Comparison of ENCODE assay signal across 8 cellular contexts in genomic region chr2:219245148-219245898, GRCh38. TPM values are rescaled to one million over a fixed set of nuclear protein-coding genes. Genes with fewer than 3 reads are reported as not detected.
DNase-seq lines count a peak whose midpoint lies in the region; ATAC-seq and TF ChIP-seq lines count a peak whose summit lies in the region.

Gene GLB1L, minus strand, starts transcription at chr2:219245444. Its CDS starts 1,871 bp downstream, at chr2:219243573.
Gene STK16, plus strand, starts transcription at chr2:219245479. Its CDS starts 521 bp downstream, at chr2:219246000.

- H3K9me3 ChIP-seq in HUES64 (ENCODE audit: insufficient read depth, low read depth, low read length) = no peaks in the 10 kb centered on the region
- H3K9me3 ChIP-seq in PC-9 (ENCODE audit: insufficient read depth, low read depth) = no peaks in the 10 kb centered on the region
- no peaks in the 10 kb centered on the region for H3K9me3 ChIP-seq in naive thymus-derived CD4-positive, alpha-beta T cell (ENCODE audit: control insufficient read depth in 2 of 3, low read length in 3 of 3)

- no peak for TF ChIP-seq CTCF in PC-9 (conservative IDR thresholded peaks at IDR 0.05)

- no peaks in the 10 kb centered on the region for H3K9me2 ChIP-seq in PC-9 (ENCODE audit: insufficient read depth)

- peak within 1 kb of the TSS; percentile 73 for H3K27ac ChIP-seq in HUES64 (ENCODE audit: low read depth, low read length)
- H3K27ac ChIP-seq in PC-9 = peak within 1 kb of the TSS; percentile 41; the same call in 1 of the 2 replicates
- peak within 1 kb of the TSS; percentile 89 for H3K27ac ChIP-seq in naive thymus-derived CD4-positive, alpha-beta T cell (ENCODE audit: low read depth, low read length)

- WGBS in HUES64 = under 1% methylated on average over 46 of the region's 46 CpGs

- H3K36me3 ChIP-seq in HUES64 (ENCODE audit: insufficient read depth, low read length) (peaks cover 17% of the 10 kb centered on the region; the same call in 1 of the 2 replicates), PC-9 (ENCODE audit: low read depth) (0 out of 2 replicates have a peak, but pooled peaks cover 3% of the 10 kb centered on the region)
- H3K36me3 ChIP-seq in naive thymus-derived CD4-positive, alpha-beta T cell (ENCODE audit: control insufficient read depth in 2 of 3, insufficient read depth in 3 of 3, low read length in 3 of 3) = peaks cover 6 to 16% (median 10%) of the 10 kb centered on the region in 3 experiments

- peaks cover 21% of the 10 kb centered on the region for H3K36me3 Mint-ChIP-seq in activated T-helper 1 cell treated with anti-CD3 and anti-CD28 coated beads, Interleukin-12 subunit alpha, Interleukin-12 subunit beta, Interleukin-2, Interleukin-4 antibody, amounts not matched to agents 30 ng/mL and 10 ng/mL and 1 ng/mL, durations not matched to agents 14 hours and 24 hours and 36 hours (ENCODE audit: low read depth)
- peaks cover 0 to 33% (median 23%) of the 10 kb centered on the region in 5 donors for H3K36me3 Mint-ChIP-seq in naive thymus-derived CD4-positive, alpha-beta T cell
- H3K36me3 Mint-ChIP-seq in stimulated activated effector memory CD8-positive, alpha-beta T cell treated with anti-CD3 and anti-CD28 coated beads, Interleukin-12 subunit alpha, Interleukin-12 subunit beta, amount 100 ng/mL, for 72 hours = peaks cover 51% of the 10 kb centered on the region

- no peaks in the 10 kb centered on the region for H3K27me3 Mint-ChIP-seq in activated T-helper 1 cell treated with anti-CD3 and anti-CD28 coated beads, Interleukin-12 subunit alpha, Interleukin-12 subunit beta, Interleukin-2, Interleukin-4 antibody, amounts not matched to agents 30 ng/mL and 10 ng/mL and 1 ng/mL, durations not matched to agents 14 hours and 24 hours and 36 hours (ENCODE audit: insufficient read depth)
- H3K27me3 Mint-ChIP-seq in naive thymus-derived CD4-positive, alpha-beta T cell = peaks cover 0 to 2% (median 0%) of the 10 kb centered on the region in 5 donors

- peak within 1 kb of the TSS; percentile 87 for H3K4me2 ChIP-seq in PC-9

- H4K20me1 ChIP-seq in PC-9 (ENCODE audit: insufficient read depth) = no peaks in the 10 kb centered on the region

- BruUV-seq in PC-9 (replicated peaks; lab: Mats Ljungman, UMichigan) = no TSS peak

- POLR2A ChIA-PET in PC-9 (lab: Charles Lee; ENCODE audit: unreplicated experiment) = interaction anchor here (0.5 to 0.8 kb wide), 6 partner anchors 39 to 352 kb away, joined by 4 to 8 read pairs (median 4); no protein-coding TSS in a partner anchor
- POLR2A ChIA-PET in naive thymus-derived CD4-positive, alpha-beta T cell (lab: Charles Lee) = interaction anchor here (0.6 to 21.0 kb wide), 17 partner anchors 4 to 146 kb away, joined by 3 to 575 read pairs (median 8); partner anchors contain the start of genes ABCB6, ANKZF1, ATG9A and CNPPD1

- ATAC-seq in GM21526 (IDR thresholded peaks at IDR 0.05; ENCODE audit: low FRiP score, unreplicated experiment) = peak; percentile 76
- ATAC-seq in naive thymus-derived CD4-positive, alpha-beta T cell = peak; percentile 80
- ATAC-seq in stimulated activated effector memory CD8-positive, alpha-beta T cell treated with anti-CD3 and anti-CD28 coated beads, Interleukin-12 subunit alpha, Interleukin-12 subunit beta, amount 100 ng/mL, for 72 hours = peak; percentile 80

- H3K4me1 Mint-ChIP-seq in activated T-helper 1 cell treated with anti-CD3 and anti-CD28 coated beads, Interleukin-12 subunit alpha, Interleukin-12 subunit beta, Interleukin-2, Interleukin-4 antibody, amounts not matched to agents 30 ng/mL and 10 ng/mL and 1 ng/mL, durations not matched to agents 14 hours and 24 hours and 36 hours (ENCODE audit: low read depth) = peaks cover 57% of the 10 kb centered on the region
- H3K4me1 Mint-ChIP-seq in naive thymus-derived CD4-positive, alpha-beta T cell = peaks cover 26 to 73% (median 59%) of the 10 kb centered on the region in 7 donors
- H3K4me1 Mint-ChIP-seq in stimulated activated effector memory CD8-positive, alpha-beta T cell treated with anti-CD3 and anti-CD28 coated beads, Interleukin-12 subunit alpha, Interleukin-12 subunit beta, amount 100 ng/mL, for 72 hours = peaks cover 51% of the 10 kb centered on the region

- H3K4me1 ChIP-seq in HUES64 (ENCODE audit: insufficient read depth, low read length) (peaks cover 5% of the 10 kb centered on the region; the same call in 1 of the 2 replicates), PC-9 (replicated peaks; ENCODE audit: insufficient read depth) (peaks cover 45% of the 10 kb centered on the region)
- H3K4me1 ChIP-seq in naive thymus-derived CD4-positive, alpha-beta T cell (ENCODE audit: control insufficient read depth in 2 of 2, insufficient read depth in 2 of 2, low read length in 2 of 2) = peaks cover 52 to 53% of the 10 kb centered on the region in 2 donors

- peak within 1 kb of the TSS; percentile 81 for H3K9ac ChIP-seq in HUES64 (ENCODE audit: low read depth, low read length)

- H3K9me3 Mint-ChIP-seq in activated T-helper 1 cell treated with anti-CD3 and anti-CD28 coated beads, Interleukin-12 subunit alpha, Interleukin-12 subunit beta, Interleukin-2, Interleukin-4 antibody, amounts not matched to agents 30 ng/mL and 10 ng/mL and 1 ng/mL, durations not matched to agents 14 hours and 24 hours and 36 hours = no peaks in the 10 kb centered on the region
- peaks cover 0 to 9% (median 0%) of the 10 kb centered on the region in 11 donors for H3K9me3 Mint-ChIP-seq in naive thymus-derived CD4-positive, alpha-beta T cell
- H3K9me3 Mint-ChIP-seq in stimulated activated effector memory CD8-positive, alpha-beta T cell treated with anti-CD3 and anti-CD28 coated beads, Interleukin-12 subunit alpha, Interleukin-12 subunit beta, amount 100 ng/mL, for 72 hours = no peaks in the 10 kb centered on the region

- intact Hi-C loops in PC-9 (cut with micrococcal nuclease; ENCODE audit: unreplicated experiment) = no loop called here
- intact Hi-C loops in activated T-helper 1 cell treated with anti-CD3 and anti-CD28 coated beads, Interleukin-12 subunit alpha, Interleukin-12 subunit beta, Interleukin-2, Interleukin-4 antibody, amounts not matched to agents 30 ng/mL and 10 ng/mL and 1 ng/mL, durations not matched to agents 14 hours and 24 hours and 36 hours (cut with micrococcal nuclease) = loop anchor here (1.0 to 10.0 kb wide), 9 partner anchors 8 to 531 kb away; partner anchors contain the start of genes ANKZF1, ATG9A, DNAJB2 and NHEJ1
- intact Hi-C loops in naive thymus-derived CD4-positive, alpha-beta T cell (cut with micrococcal nuclease) = loop anchor here (1.0 to 5.0 kb wide), 12 partner anchors 8 to 1028 kb away; partner anchors contain the start of genes ANKZF1 (in 2 of the 2), ATG9A (in 2 of the 2), STK11IP (in 2 of the 2) and TUBA4A (in 2 of the 2)

- peaks cover 30% of the 10 kb centered on the region for H3F3A ChIP-seq in PC-9 (ENCODE audit: insufficient read depth, low read depth)

- DNase-seq in DMS53 (lab: John Stamatoyannopoulos, UW) (peak; percentile 94), PC-9 (peak; percentile 70 to 89), fibroblast of gingiva (ENCODE audit: low read depth) (peak; percentile 95)
- DNase-seq in activated T-helper 1 cell treated with anti-CD3 and anti-CD28 coated beads, Interleukin-12 subunit alpha, Interleukin-12 subunit beta, Interleukin-2, Interleukin-4 antibody, amounts not matched to agents 30 ng/mL and 10 ng/mL and 1 ng/mL, durations not matched to agents 14 hours and 24 hours and 36 hours (ENCODE audit: low spot score) = peak; percentile 89
- peak; percentile 76 to 95 (median 85) for DNase-seq in naive thymus-derived CD4-positive, alpha-beta T cell
- DNase-seq in stimulated activated effector memory CD8-positive, alpha-beta T cell treated with anti-CD3 and anti-CD28 coated beads, Interleukin-12 subunit alpha, Interleukin-12 subunit beta, amount 100 ng/mL, for 72 hours (ENCODE audit: low spot score in 2 of 2) = peak; percentile 93 to 98

- CTCF ChIA-PET in PC-9 (lab: Charles Lee) = interaction anchor here (0.7 kb wide), 1 partner anchor 391 kb away, joined by 3 read pairs; no protein-coding TSS in a partner anchor
- CTCF ChIA-PET in naive thymus-derived CD4-positive, alpha-beta T cell (lab: Charles Lee) = interaction anchor here (0.9 to 2.4 kb wide), 8 partner anchors 8 to 50 kb away, joined by 3 to 15 read pairs (median 4); partner anchors contain the start of genes ANKZF1, ATG9A, TUBA4A and TUBA4B

- H3K4me3 ChIP-seq in HUES64 (ENCODE audit: low read length) (peak within 1 kb of the TSS; percentile 74), PC-9 (peak within 1 kb of the TSS; percentile 85)
- H3K4me3 ChIP-seq in naive thymus-derived CD4-positive, alpha-beta T cell (ENCODE audit: low read length) = peak within 1 kb of the TSS; percentile 92

- peak within 1 kb of the TSS; percentile 99 for H3K27ac Mint-ChIP-seq in activated T-helper 1 cell treated with anti-CD3 and anti-CD28 coated beads, Interleukin-12 subunit alpha, Interleukin-12 subunit beta, Interleukin-2, Interleukin-4 antibody, amounts not matched to agents 30 ng/mL and 10 ng/mL and 1 ng/mL, durations not matched to agents 14 hours and 24 hours and 36 hours
- H3K27ac Mint-ChIP-seq in naive thymus-derived CD4-positive, alpha-beta T cell = peak within 1 kb of the TSS; percentile 88 to 99 (median 97)
- H3K27ac Mint-ChIP-seq in stimulated activated effector memory CD8-positive, alpha-beta T cell treated with anti-CD3 and anti-CD28 coated beads, Interleukin-12 subunit alpha, Interleukin-12 subunit beta, amount 100 ng/mL, for 72 hours = peak within 1 kb of the TSS; percentile 93

- no peaks in the 10 kb centered on the region for H3K27me3 ChIP-seq in HUES64 (ENCODE audit: insufficient read depth, low read length)
- no peaks in the 10 kb centered on the region for H3K27me3 ChIP-seq in PC-9 (ENCODE audit: insufficient read depth, low read depth)
- no peaks in the 10 kb centered on the region for H3K27me3 ChIP-seq in naive thymus-derived CD4-positive, alpha-beta T cell (ENCODE audit: control insufficient read depth in 2 of 2, insufficient read depth in 2 of 2, low read length in 2 of 2)

- peak within 1 kb of the TSS; percentile 99 for H3K4me3 Mint-ChIP-seq in activated T-helper 1 cell treated with anti-CD3 and anti-CD28 coated beads, Interleukin-12 subunit alpha, Interleukin-12 subunit beta, Interleukin-2, Interleukin-4 antibody, amounts not matched to agents 30 ng/mL and 10 ng/mL and 1 ng/mL, durations not matched to agents 14 hours and 24 hours and 36 hours
- peak within 1 kb of the TSS; percentile 82 to 100 (median 93) for H3K4me3 Mint-ChIP-seq in naive thymus-derived CD4-positive, alpha-beta T cell
- H3K4me3 Mint-ChIP-seq in stimulated activated effector memory CD8-positive, alpha-beta T cell treated with anti-CD3 and anti-CD28 coated beads, Interleukin-12 subunit alpha, Interleukin-12 subunit beta, amount 100 ng/mL, for 72 hours = peak within 1 kb of the TSS; percentile 68

- H3K79me2 ChIP-seq in PC-9 (ENCODE audit: low read depth) = peaks cover 28% of the 10 kb centered on the region

- peak within 1 kb of the TSS; percentile 95 for H2AFZ ChIP-seq in PC-9

RNA-seq across cellular contexts. Expression of gene GLB1L, which starts in this region (rescaled TPM):
- 3.2 TPM for polyA plus RNA-seq in HUES64 (2013, experiment 1 of 2)
- 5.6 TPM for polyA plus RNA-seq in HUES64 (2013, experiment 2 of 2)
- total RNA-seq in PC-9 (2021) = 7.9 and 10.8 TPM in 2 replicates
- 4.6 and 4.9 TPM in 2 replicates for total RNA-seq in activated T-helper 1 cell treated with anti-CD3 and anti-CD28 coated beads, Interleukin-12 subunit alpha, Interleukin-12 subunit beta, Interleukin-2, Interleukin-4 antibody, amounts not matched to agents 30 ng/mL and 10 ng/mL and 1 ng/mL, durations not matched to agents 14 hours and 24 hours and 36 hours
- total RNA-seq in naive thymus-derived CD4-positive, alpha-beta T cell = 1 to 10 TPM; 1.9 to 4.5 (median 2.7) TPM
- 1 to 10 TPM; 1.6 to 2.1 TPM for polyA plus RNA-seq in naive thymus-derived CD4-positive, alpha-beta T cell

RNA-seq across cellular contexts. Expression of gene STK16, which starts in this region (rescaled TPM):
- 18.8 TPM for polyA plus RNA-seq in HUES64 (2013, experiment 1 of 2)
- polyA plus RNA-seq in HUES64 (2013, experiment 2 of 2) = 19.5 TPM
- 39.6 and 47.2 TPM in 2 replicates for total RNA-seq in PC-9 (2021)
- total RNA-seq in activated T-helper 1 cell treated with anti-CD3 and anti-CD28 coated beads, Interleukin-12 subunit alpha, Interleukin-12 subunit beta, Interleukin-2, Interleukin-4 antibody, amounts not matched to agents 30 ng/mL and 10 ng/mL and 1 ng/mL, durations not matched to agents 14 hours and 24 hours and 36 hours = 30.1 and 30.6 TPM in 2 replicates
- 10 to 100 TPM; 17.4 to 35.0 (median 21.8) TPM for total RNA-seq in naive thymus-derived CD4-positive, alpha-beta T cell
- polyA plus RNA-seq in naive thymus-derived CD4-positive, alpha-beta T cell = 10 to 100 TPM; 18.8 to 24.4 TPM

Comparison
In these comparisons a context has a peak if more than half of its experiments do, and no peak if none do; other contexts are left out.
1. Peak in every context shown above with its lines: DNase-seq, ATAC-seq, H3K4me3 ChIP-seq and H3K27ac ChIP-seq.